8 cellular contexts compared by ENCODE assay signal in genomic region chr6:155313602-155314091, GRCh38.
DNase-seq lines count a peak whose midpoint lies in the region; ATAC-seq and TF ChIP-seq lines count a peak whose summit lies in the region.

No MANE protein-coding gene starts in this region.

- H3K4me2 ChIP-seq in parathyroid adenoma (ENCODE audit: low read length): peak overlapping the region; percentile 94

- H3K9me3 Mint-ChIP-seq in T-helper 2 cell treated with Interferon-gamma antibody and Interleukin-4, amounts not matched to agents 5 μg/mL and 100 μg/mL, for 36 hours: no peaks in the 10 kb centered on the region

- DNase-seq in CMK (ENCODE audit: low read depth) (peak; percentile 22), fibroblast of mammary gland (ENCODE audit: low read depth) (peak; percentile 35), cerebellar nuclear complex (lab: John Stamatoyannopoulos, UW) (no peak), ecto neural progenitor cell (ENCODE audit: low spot score) (no peak)
- DNase-seq in T-helper 2 cell treated with Interferon-gamma antibody and Interleukin-4, amounts not matched to agents 5 μg/mL and 100 μg/mL, for 36 hours (ENCODE audit: low spot score): no peak

- H3K9ac ChIP-seq in parathyroid adenoma: peak overlapping the region; percentile 50

- no peaks in the 10 kb centered on the region for H3K9me3 ChIP-seq in parathyroid adenoma (ENCODE audit: control insufficient read depth, low read length)

- H3K27ac ChIP-seq in parathyroid adenoma: peak overlapping the region; percentile 70

- no peak for TF ChIP-seq CTCF in fibroblast of mammary gland (conservative IDR thresholded peaks at IDR 0.05; ENCODE audit: control insufficient read depth, insufficient read depth, low read depth, low read length)
- TF ChIP-seq CTCF in parathyroid adenoma (IDR thresholded peaks at IDR 0.05): no peak

- H3K27me3 ChIP-seq in parathyroid adenoma (ENCODE audit: control insufficient read depth, insufficient read depth, low read length): no peaks in the 10 kb centered on the region

- H3K79me2 ChIP-seq in parathyroid adenoma: no peaks in the 10 kb centered on the region

- ATAC-seq in GM19452 (IDR thresholded peaks at IDR 0.05; ENCODE audit: unreplicated experiment) (peak; percentile 8), HG03575 (IDR thresholded peaks at IDR 0.05; ENCODE audit: extremely low read depth, insufficient number of reproducible peaks, low FRiP score, unreplicated experiment) (peak; percentile 0)

- H3K27ac Mint-ChIP-seq in T-helper 2 cell treated with Interferon-gamma antibody and Interleukin-4, amounts not matched to agents 5 μg/mL and 100 μg/mL, for 36 hours: peak overlapping the region; percentile 97

- no peaks in the 10 kb centered on the region for H3K36me3 ChIP-seq in parathyroid adenoma (ENCODE audit: control insufficient read depth, insufficient read depth, low read length)

- H3K4me1 ChIP-seq in parathyroid adenoma: no peaks in the 10 kb centered on the region

- no peaks in the 10 kb centered on the region for H3K27me3 Mint-ChIP-seq in T-helper 2 cell treated with Interferon-gamma antibody and Interleukin-4, amounts not matched to agents 5 μg/mL and 100 μg/mL, for 36 hours (ENCODE audit: low read depth)

- peak overlapping the region; percentile 98 for H2AFZ ChIP-seq in parathyroid adenoma

- H3K4me3 Mint-ChIP-seq in T-helper 2 cell treated with Interferon-gamma antibody and Interleukin-4, amounts not matched to agents 5 μg/mL and 100 μg/mL, for 36 hours: peak overlapping the region; percentile 99

- H3K36me3 Mint-ChIP-seq in T-helper 2 cell treated with Interferon-gamma antibody and Interleukin-4, amounts not matched to agents 5 μg/mL and 100 μg/mL, for 36 hours (ENCODE audit: low read depth): peaks cover 30% of the 10 kb centered on the region

- peak overlapping the region; percentile 87 for H3K4me3 ChIP-seq in fibroblast of mammary gland (ENCODE audit: control insufficient read depth, low read depth, low read length)
- peak overlapping the region; percentile 92 for H3K4me3 ChIP-seq in parathyroid adenoma (ENCODE audit: low read depth, low read length)

- peaks cover 38% of the 10 kb centered on the region for H3K4me1 Mint-ChIP-seq in T-helper 2 cell treated with Interferon-gamma antibody and Interleukin-4, amounts not matched to agents 5 μg/mL and 100 μg/mL, for 36 hours (ENCODE audit: low read depth)

Comparison
In these comparisons a context has a peak if more than half of its experiments do, and no peak if none do; other contexts are left out.
1. DNase-seq: peak in CMK (single experiment) and fibroblast of mammary gland (single experiment); none in T-helper 2 cell treated with Interferon-gamma antibody and Interleukin-4, amounts not matched to agents 5 μg/mL and 100 μg/mL, for 36 hours (single experiment), cerebellar nuclear complex (0 of 2) and ecto neural progenitor cell (single experiment).